ENCODE assay signal across 7 cellular contexts in genomic region chr11:67277231-67277961, GRCh38. TPM values are rescaled to one million over a fixed set of nuclear protein-coding genes. Genes with fewer than 3 reads are reported as not detected.
DNase-seq lines count a peak whose midpoint lies in the region; ATAC-seq and TF ChIP-seq lines count a peak whose summit lies in the region.

No MANE protein-coding gene starts in this region.

- H3K4me3 Mint-ChIP-seq in endothelial cell (ENCODE audit: unreplicated experiment) (no peak overlapping the region), naive B cell (peak overlapping the region; percentile 81 to 99 (median 86))
- peak overlapping the region; percentile 84 for H3K4me3 Mint-ChIP-seq in stimulated activated naive CD8-positive, alpha-beta T cell treated with anti-CD3 and anti-CD28 coated beads, Interleukin-15, Interleukin-2, amounts not matched to agents 100 ng/mL and 50 ng/mL, for 24 hours

- peaks cover 35% of the 10 kb centered on the region for H3K4me1 Mint-ChIP-seq in endothelial cell (ENCODE audit: unreplicated experiment)
- peaks cover 44 to 78% (median 74%) of the 10 kb centered on the region in 3 donors for H3K4me1 Mint-ChIP-seq in naive B cell
- H3K4me1 Mint-ChIP-seq in stimulated activated naive CD8-positive, alpha-beta T cell treated with anti-CD3 and anti-CD28 coated beads, Interleukin-15, Interleukin-2, amounts not matched to agents 100 ng/mL and 50 ng/mL, for 24 hours (ENCODE audit: low read depth): peaks cover 83% of the 10 kb centered on the region

- H3K9me3 Mint-ChIP-seq in endothelial cell (ENCODE audit: unreplicated experiment) (no peaks in the 10 kb centered on the region), naive B cell (no peaks in the 10 kb centered on the region)
- H3K9me3 Mint-ChIP-seq in stimulated activated naive CD8-positive, alpha-beta T cell treated with anti-CD3 and anti-CD28 coated beads, Interleukin-15, Interleukin-2, amounts not matched to agents 100 ng/mL and 50 ng/mL, for 24 hours: no peaks in the 10 kb centered on the region

- no peak for TF ChIP-seq CTCF in endothelial cell (IDR thresholded peaks at IDR 0.05; ENCODE audit: unreplicated experiment)

- H3K36me3 Mint-ChIP-seq in endothelial cell (ENCODE audit: low read depth, unreplicated experiment): peaks cover 13% of the 10 kb centered on the region
- H3K36me3 Mint-ChIP-seq in naive B cell: peaks cover 0 to 13% of the 10 kb centered on the region in 2 donors
- H3K36me3 Mint-ChIP-seq in stimulated activated naive CD8-positive, alpha-beta T cell treated with anti-CD3 and anti-CD28 coated beads, Interleukin-15, Interleukin-2, amounts not matched to agents 100 ng/mL and 50 ng/mL, for 24 hours (ENCODE audit: low read depth): peaks cover 31% of the 10 kb centered on the region

- peak; percentile 68 for DNase-seq in NCI-H526 treated with DMSO at 0.1 percent for 48 hours (lab: John Stamatoyannopoulos, UW)
- peak; percentile 74 to 81 for DNase-seq in activated CD8-positive, alpha-beta memory T cell treated with anti-CD3 and anti-CD28 coated beads for 4 hours (ENCODE audit: low read depth in 2 of 2)
- peak; percentile 65 for DNase-seq in endothelial cell (ENCODE audit: low spot score)
- DNase-seq in naive B cell: peak; percentile 95

- H3K27ac Mint-ChIP-seq in endothelial cell (ENCODE audit: unreplicated experiment) (peak overlapping the region; percentile 75), naive B cell (peak overlapping the region; percentile 88 to 99 (median 95))
- H3K27ac Mint-ChIP-seq in stimulated activated naive CD8-positive, alpha-beta T cell treated with anti-CD3 and anti-CD28 coated beads, Interleukin-15, Interleukin-2, amounts not matched to agents 100 ng/mL and 50 ng/mL, for 24 hours: peak overlapping the region; percentile 100

- H3K27me3 Mint-ChIP-seq in endothelial cell (ENCODE audit: unreplicated experiment) (peaks cover 15% of the 10 kb centered on the region), naive B cell (no peaks in the 10 kb centered on the region)
- no peaks in the 10 kb centered on the region for H3K27me3 Mint-ChIP-seq in stimulated activated naive CD8-positive, alpha-beta T cell treated with anti-CD3 and anti-CD28 coated beads, Interleukin-15, Interleukin-2, amounts not matched to agents 100 ng/mL and 50 ng/mL, for 24 hours

- ATAC-seq in GM18870 (IDR thresholded peaks at IDR 0.05; ENCODE audit: unreplicated experiment): peak; percentile 63
- ATAC-seq in HG02973 (IDR thresholded peaks at IDR 0.05; ENCODE audit: unreplicated experiment): peak; percentile 56
- ATAC-seq in naive B cell (ENCODE audit: low read depth in 2 of 2): peak; percentile 94

RNA-seq across cellular contexts. Expression of gene GRK2, which starts 11.1 kb away (rescaled TPM):
- 92.7 TPM for total RNA-seq in endothelial cell (ENCODE audit: unreplicated experiment)
- polyA plus RNA-seq in naive B cell (ENCODE audit: low read depth in 6 of 6): 10 to 100 TPM; 17.9 to 63.4 (median 31.7) TPM

RNA-seq across cellular contexts. Expression of gene ANKRD13D, which starts 11.7 kb away (rescaled TPM):
- 65.1 TPM for total RNA-seq in endothelial cell (ENCODE audit: unreplicated experiment)
- 10 to 100 TPM in 2 of 6 donors, 1 to 10 TPM in 4; 3.5 to 18.4 (median 8.4) TPM for polyA plus RNA-seq in naive B cell (ENCODE audit: low read depth in 6 of 6)

RNA-seq across cellular contexts. Expression of gene SSH3, which starts 25.9 kb away (rescaled TPM):
- total RNA-seq in endothelial cell (ENCODE audit: unreplicated experiment): 7.3 TPM
- polyA plus RNA-seq in naive B cell (ENCODE audit: low read depth in 6 of 6): under 1 TPM in 1 of 6 donors, not detected in 5; 0.18 TPM

Comparison
In these comparisons a context has a peak if more than half of its experiments do, and no peak if none do; other contexts are left out.
1. Peak in every context shown above with its lines: DNase-seq and ATAC-seq.